9 cellular contexts compared by ENCODE assay signal in the genomic region with DNA sequence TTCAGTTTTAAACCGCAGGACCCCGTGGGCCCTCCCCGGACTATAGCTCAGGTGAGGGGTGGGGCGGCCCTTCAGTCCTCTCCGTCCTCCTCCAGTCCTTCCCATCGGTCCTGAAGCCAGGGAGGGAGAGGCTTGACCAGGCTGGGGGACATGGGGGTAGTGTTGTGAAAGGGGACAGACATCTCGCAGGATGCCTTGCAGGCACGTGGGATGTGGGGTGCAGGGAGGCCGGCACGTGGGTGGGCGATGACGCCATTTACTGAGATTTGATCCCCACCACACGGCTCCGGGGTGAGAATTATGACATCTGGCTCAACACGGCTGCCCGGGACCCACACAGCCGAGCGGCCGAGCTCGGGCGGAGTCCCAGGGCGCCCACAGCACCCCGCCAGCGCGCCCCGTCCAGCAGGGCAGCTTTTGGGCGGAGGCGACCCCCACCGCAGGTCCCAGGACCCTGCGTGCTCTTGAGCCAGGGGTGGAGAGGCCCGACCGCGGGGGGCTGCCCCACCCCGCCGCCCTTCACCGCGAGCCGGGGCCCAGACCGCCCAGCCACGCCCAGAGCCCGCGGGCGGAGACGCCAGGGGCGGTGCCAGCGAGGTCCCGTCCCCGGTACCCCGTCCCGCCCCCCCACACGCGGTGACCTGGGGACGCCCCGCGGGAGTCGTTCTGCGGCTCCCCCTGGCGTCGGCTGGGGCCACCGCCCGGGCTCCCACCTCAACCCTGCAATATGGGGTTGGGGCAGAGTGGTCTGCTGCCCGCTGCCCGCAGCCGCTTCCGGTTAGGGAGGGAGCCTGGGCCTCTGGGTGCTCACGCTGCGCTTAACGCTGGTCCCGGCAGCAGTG. TPM values are rescaled to one million over a fixed set of nuclear protein-coding genes. Genes with fewer than 3 reads are reported as not detected.
DNase-seq lines count a peak whose midpoint lies in the region; ATAC-seq and TF ChIP-seq lines count a peak whose summit lies in the region.
"Had no signal": no experiment of that assay in that cellular context is flagged by ENCODE, and none has a peak within 500 bp of the region (broad histone marks: within the 10 kb centered on the region; RNA-seq: fewer than 3 reads in every experiment).

No MANE protein-coding gene starts in this region.

- no peaks in the 10 kb centered on the region for H3K9me3 ChIP-seq in ascending aorta

- DNase-seq in GM13976 (ENCODE audit: low spot score), result peak; percentile 94
- peak; percentile 64 to 76 (median 68) for DNase-seq in T-helper 1 cell
- DNase-seq in ascending aorta (ENCODE audit: low spot score in 2 of 2), result no peak
- peak; percentile 61 for DNase-seq in iris pigment epithelial cell (ENCODE audit: low read depth)
- DNase-seq in stimulated activated CD4-positive, alpha-beta T cell treated with anti-CD3 and anti-CD28 coated beads, Interleukin-4, amount 100 ng/mL, for 24 hours, result peak; percentile 76
- no peak for DNase-seq in SK-N-DZ (ENCODE audit: low spot score)

- ATAC-seq in HG03342 (IDR thresholded peaks at IDR 0.05; ENCODE audit: unreplicated experiment), result peak; percentile 52
- no peak for ATAC-seq in GM18870 (IDR thresholded peaks at IDR 0.05; ENCODE audit: unreplicated experiment)

- peak overlapping the region; percentile 52 to 63 for H3K4me3 ChIP-seq in ascending aorta

- no peak overlapping the region for H3K27ac ChIP-seq in ascending aorta

- intact Hi-C loops in ascending aorta (cut with DNase I), result no loop called here

- in situ Hi-C loops in GM13976 (cut with MboI; ENCODE audit: low sequenced_read_pairs, unreplicated experiment), result no loop called here

- H3K36me3 ChIP-seq in ascending aorta, result no peaks in the 10 kb centered on the region

- H3K27me3 ChIP-seq in ascending aorta, result no peaks in the 10 kb centered on the region

- peaks cover 0 to 3% of the 10 kb centered on the region in 2 donors for H3K4me1 ChIP-seq in ascending aorta

- TF ChIP-seq CTCF in GM13976 (IDR thresholded peaks at IDR 0.05; ENCODE audit: borderline replicate concordance, control extremely low read depth, extremely low read depth, insufficient read depth, missing control alignments) (peak; percentile 64), ascending aorta (IDR thresholded peaks at IDR 0.05) (peak; percentile 31 to 63 (median 40))

RNA-seq across cellular contexts. Expression of gene EXOC3L4, which starts 3.3 kb away (rescaled TPM):
- total RNA-seq in ascending aorta, result not detected
- not detected in 2 replicates for polyA plus RNA-seq in SK-N-DZ (2014; cell fraction: cytosol; rRNA removed)
- not detected in 2 replicates for polyA plus RNA-seq in SK-N-DZ (2014; cell fraction: nucleus; rRNA removed)
- total RNA-seq: glomerular endothelial cell had no signal

RNA-seq across cellular contexts. Expression of gene LBHD2, which starts 7.3 kb away (rescaled TPM):
- not detected for total RNA-seq in ascending aorta
- not detected in 2 replicates for polyA plus RNA-seq in SK-N-DZ (2014; cell fraction: cytosol; rRNA removed)
- not detected in 2 replicates for polyA plus RNA-seq in SK-N-DZ (2014; cell fraction: nucleus; rRNA removed)
- total RNA-seq: glomerular endothelial cell had no signal

RNA-seq across cellular contexts. Expression of gene TNFAIP2, which starts 32.0 kb away (rescaled TPM):
- total RNA-seq in ascending aorta, result 133 TPM
- polyA plus RNA-seq in SK-N-DZ (2014; cell fraction: cytosol; rRNA removed), result 0.54 and 0.62 TPM in 2 replicates
- 1.8 and 1.9 TPM in 2 replicates for polyA plus RNA-seq in SK-N-DZ (2014; cell fraction: nucleus; rRNA removed)

RNA-seq across cellular contexts. Expression of gene CDC42BPB, which starts 33.9 kb away (rescaled TPM):
- 96.5 TPM for total RNA-seq in ascending aorta
- polyA plus RNA-seq in SK-N-DZ (2014; cell fraction: cytosol; rRNA removed), result 21.7 and 24.8 TPM in 2 replicates
- polyA plus RNA-seq in SK-N-DZ (2014; cell fraction: nucleus; rRNA removed), result 31.2 and 51.5 TPM in 2 replicates

Comparison
In these comparisons a context has a peak if more than half of its experiments do, and no peak if none do; other contexts are left out.
1. DNase-seq: peak in GM13976 (single experiment), T-helper 1 cell (5 of 5), iris pigment epithelial cell (single experiment) and stimulated activated CD4-positive, alpha-beta T cell treated with anti-CD3 and anti-CD28 coated beads, Interleukin-4, amount 100 ng/mL, for 24 hours (single experiment); none in ascending aorta (0 of 2) and SK-N-DZ (single experiment).